In the genomic region with DNA sequence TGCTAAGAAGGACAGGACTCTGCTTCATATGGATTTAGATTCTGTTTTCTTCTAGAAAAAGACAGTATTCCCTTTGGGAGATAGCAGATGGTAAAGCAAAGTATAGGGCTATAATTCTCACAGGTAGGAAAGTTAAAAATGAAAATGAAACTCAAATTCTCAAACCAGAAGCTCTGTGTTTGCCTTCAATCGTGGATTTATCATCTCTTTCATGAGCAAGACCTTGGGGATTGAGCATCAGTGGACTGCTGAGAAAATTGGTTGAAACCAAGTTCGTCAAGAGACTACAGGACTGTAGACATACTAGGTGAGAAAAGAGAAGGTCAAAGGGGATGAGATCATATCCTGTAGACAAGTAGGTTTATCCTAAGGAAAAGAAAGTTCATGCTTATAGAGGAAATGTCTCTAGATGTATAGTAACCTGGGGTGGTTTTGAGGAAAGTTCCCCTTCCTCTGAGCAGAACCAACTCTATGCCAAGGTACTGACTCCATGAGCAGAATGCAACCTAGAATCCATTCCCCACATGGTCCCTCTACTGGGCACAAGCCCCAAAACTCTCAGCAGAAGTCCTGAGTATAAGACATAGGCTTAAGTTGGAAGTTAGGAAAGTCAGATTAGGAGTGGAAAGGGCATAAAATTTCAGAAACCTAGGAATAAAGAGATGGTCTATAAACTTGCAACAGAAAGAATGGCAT, we compare ENCODE assay signal across 26 cellular contexts. TPM values are rescaled to one million over a fixed set of nuclear protein-coding genes. Genes with fewer than 3 reads are reported as not detected.
"Had no signal": no experiment of that assay in that cellular context is flagged by ENCODE, and none has a peak within 500 bp of the region (broad histone marks: within the 10 kb centered on the region; RNA-seq: fewer than 3 reads in every experiment).

No MANE protein-coding gene starts in this region.

- H3K4me3 ChIP-seq: hepatocyte, left ventricle myocardium inferior, pancreas, psoas muscle, right atrium auricular region, thyroid gland had no signal

- H3K9me3 ChIP-seq: left ventricle myocardium inferior, pancreas, psoas muscle, right atrium auricular region, thyroid gland had no signal

- FAIRE-seq: endothelial cell of umbilical vein, frontal cortex, pancreas had no signal

- H3K4me2 ChIP-seq: hepatocyte had no signal

- H2AFZ ChIP-seq: hepatocyte had no signal

- ATAC-seq: esophagus mucosa; natural killer cell treated with Interleukin-12 subunit alpha and Interleukin-12 subunit beta and Interleukin-15 and Interleukin-18, amount 100 ng/mL, for 72 hours; pancreas; psoas muscle had no signal

- H3K4me1 ChIP-seq: left ventricle myocardium inferior, pancreas, psoas muscle, right atrium auricular region, thyroid gland had no signal

- H3K36me3 ChIP-seq: left ventricle myocardium inferior, pancreas, right atrium auricular region, thyroid gland, WERI-Rb-1 had no signal

- H3K27me3 ChIP-seq: hepatocyte, pancreas, right atrium auricular region, thyroid gland had no signal

- H3K79me2 ChIP-seq: hepatocyte had no signal

- H3K27ac ChIP-seq: hepatocyte, left ventricle myocardium inferior, pancreas, psoas muscle, right atrium auricular region, thyroid gland, WERI-Rb-1 had no signal

- DNase-seq: activated gamma-delta T cell treated with Interleukin-2 at 50 U/mL for 16 hours; activated T-cell treated with anti-CD3 and anti-CD28 coated beads, Interleukin-2, amount 50 U/mL, for 1 hour; aorta; central memory CD4-positive, alpha-beta T cell; dermis blood vessel endothelial cell; effector CD8-positive, alpha-beta T cell; glutamatergic neuron; immature natural killer cell; kidney glomerular epithelial cell; left ventricle myocardium inferior; midbrain; pancreas; psoas muscle; stimulated activated CD4-positive, alpha-beta T cell treated with anti-CD3 and anti-CD28 coated beads, Interleukin-12 subunit alpha, Interleukin-12 subunit beta, amount 100 ng/mL, for 4 hours; stimulated activated CD4-positive, alpha-beta T cell treated with anti-CD3 and anti-CD28 coated beads, Interleukin-4, amount 100 ng/mL, for 4 hours; substantia nigra; thyroid gland; WERI-Rb-1 had no signal

RNA-seq across cellular contexts. Expression of gene SLC5A12, which starts 46.5 kb away (rescaled TPM):
- total RNA-seq: aorta; dermis blood vessel endothelial cell; endothelial cell of umbilical vein; esophagus mucosa; left ventricle myocardium inferior; natural killer cell treated with Interleukin-12 subunit alpha and Interleukin-12 subunit beta and Interleukin-15 and Interleukin-18, amount 100 ng/mL, for 72 hours; psoas muscle; thyroid gland had no signal
- polyA plus RNA-seq: adipose tissue, endothelial cell of umbilical vein, immature natural killer cell, pancreas, urinary bladder had no signal
